Comparison of ENCODE assay signal across 25 cellular contexts in the genomic region with DNA sequence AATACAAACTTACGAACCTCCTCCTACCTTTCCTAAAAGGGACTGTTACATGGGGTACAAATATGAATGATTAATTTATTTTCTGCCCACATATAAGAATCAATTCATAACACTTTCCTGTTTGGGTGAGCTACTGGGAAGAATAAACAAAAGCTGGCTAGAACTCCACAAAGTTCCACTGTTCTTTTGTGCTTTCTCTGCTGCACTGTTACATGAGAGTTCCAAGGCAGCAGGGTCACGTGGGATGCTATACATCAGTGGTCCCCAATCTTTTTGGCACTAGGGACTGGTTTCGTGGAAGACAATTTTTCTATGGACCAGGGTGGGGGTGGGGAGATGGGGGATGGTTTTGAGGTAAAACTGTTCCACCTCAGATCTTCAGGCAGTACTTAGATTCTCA. TPM values are rescaled to one million over a fixed set of nuclear protein-coding genes. Genes with fewer than 3 reads are reported as not detected.
"Had no signal": no experiment of that assay in that cellular context is flagged by ENCODE, and none has a peak within 500 bp of the region (broad histone marks: within the 10 kb centered on the region; RNA-seq: fewer than 3 reads in every experiment).

No MANE protein-coding gene starts in this region.

- H3K9me3 Mint-ChIP-seq: activated B cell treated with CpG ODN at 0.5 μM for 24 hours; activated naive CD4-positive, alpha-beta T cell treated with anti-CD3 and anti-CD28 coated beads, Interleukin-2, amount 50 U/mL, for 72 hours; activated T-cell treated with anti-CD3 and anti-CD28 coated beads, Interleukin-2, amount 50 U/mL, for 24 hours; activated T-helper 17 cell treated with anti-CD3 and anti-CD28 coated beads, Interleukin-2, amount 50 U/mL, for 72 hours; dendritic cell treated with granulocyte-macrophage colony-stimulating factor and Interleukin-4, amounts not matched to agents 40 ng/mL and 50 ng/mL, for 4 days; immature natural killer cell; nephron; stimulated activated naive B cell treated with anti-CD40 and anti-IgM and Interleukin-4, amounts not matched to agents 10 μg/mL and 1 μg/mL and 100 μg/mL, for 72 hours; T-helper 1 cell treated with Interleukin-12 subunit alpha and Interleukin-12 subunit beta and Interleukin-4 antibody, amounts not matched to agents 30 μg/mL and 1 μg/mL, for 36 hours had no signal

- H3K79me2 ChIP-seq: hepatocyte, parathyroid adenoma had no signal

- H2AFZ ChIP-seq: hepatocyte, parathyroid adenoma had no signal

- H3K4me1 Mint-ChIP-seq: activated B cell treated with CpG ODN at 0.5 μM for 24 hours; activated CD4-positive, alpha-beta T cell treated with anti-CD3 and anti-CD28 coated beads for 36 hours; activated T-helper 17 cell treated with anti-CD3 and anti-CD28 coated beads, Interleukin-2, amount 50 U/mL, for 72 hours; immature natural killer cell; stimulated activated naive B cell treated with anti-CD40 and anti-IgM and Interleukin-4, amounts not matched to agents 10 μg/mL and 1 μg/mL and 100 μg/mL, for 72 hours had no signal

- H3K27ac ChIP-seq: foreskin keratinocyte, hepatocyte had no signal

- H3K27ac Mint-ChIP-seq: activated B cell treated with CpG ODN at 0.5 μM for 24 hours; activated CD4-positive, alpha-beta T cell treated with anti-CD3 and anti-CD28 coated beads for 36 hours; activated naive CD4-positive, alpha-beta T cell treated with anti-CD3 and anti-CD28 coated beads, Interleukin-2, amount 50 U/mL, for 72 hours; activated T-cell treated with anti-CD3 and anti-CD28 coated beads, Interleukin-2, amount 50 U/mL, for 24 hours; activated T-helper 17 cell treated with anti-CD3 and anti-CD28 coated beads, Interleukin-2, amount 50 U/mL, for 72 hours; dendritic cell treated with granulocyte-macrophage colony-stimulating factor and Interleukin-4, amounts not matched to agents 40 ng/mL and 50 ng/mL, for 4 days; immature natural killer cell; stimulated activated naive B cell treated with anti-CD40 and anti-IgM and Interleukin-4, amounts not matched to agents 10 μg/mL and 1 μg/mL and 100 μg/mL, for 72 hours; T-helper 1 cell treated with Interleukin-12 subunit alpha and Interleukin-12 subunit beta and Interleukin-4 antibody, amounts not matched to agents 30 μg/mL and 1 μg/mL, for 36 hours had no signal

- ATAC-seq: activated CD4-positive, alpha-beta T cell treated with anti-CD3 and anti-CD28 coated beads for 36 hours; activated naive CD4-positive, alpha-beta T cell treated with anti-CD3 and anti-CD28 coated beads, Interleukin-2, amount 50 U/mL, for 72 hours; activated T-helper 17 cell treated with anti-CD3 and anti-CD28 coated beads, Interleukin-2, amount 50 U/mL, for 72 hours; foreskin keratinocyte; left lobe of liver; sciatic nerve; stimulated activated naive B cell treated with anti-CD40 and anti-IgM and Interleukin-4, amounts not matched to agents 10 μg/mL and 1 μg/mL and 100 μg/mL, for 72 hours had no signal

- DNase-seq: activated B cell treated with CpG ODN at 0.5 μM for 24 hours; activated CD4-positive, alpha-beta T cell treated with anti-CD3 and anti-CD28 coated beads for 36 hours; activated CD4-positive, alpha-beta T cell treated with anti-CD3 and anti-CD28 coated beads, Interleukin-2, amount 50 U/mL, for 4 hours; activated CD8-positive, alpha-beta memory T cell treated with anti-CD3 and anti-CD28 coated beads for 24 hours; activated CD8-positive, alpha-beta memory T cell treated with anti-CD3 and anti-CD28 coated beads, Interleukin-2, amount 50 U/mL, for 4 hours; activated T-cell treated with anti-CD3 and anti-CD28 coated beads, Interleukin-2, amount 50 U/mL, for 24 hours; effector CD8-positive, alpha-beta T cell; foreskin keratinocyte; glutamatergic neuron; immature natural killer cell; small intestine; stimulated activated CD4-positive, alpha-beta T cell treated with anti-CD3 and anti-CD28 coated beads, Interleukin-15, amount 100 ng/mL, for 24 hours; stimulated activated naive B cell treated with anti-CD40 and anti-IgM and Interleukin-4, amounts not matched to agents 10 μg/mL and 1 μg/mL and 100 μg/mL, for 72 hours; T1000 had no signal

- H3K4me2 ChIP-seq: hepatocyte had no signal

- FAIRE-seq: small intestine had no signal

- H3K4me1 ChIP-seq: foreskin keratinocyte had no signal

- H3K9ac ChIP-seq: parathyroid adenoma had no signal

- H3K27me3 ChIP-seq: foreskin keratinocyte, hepatocyte had no signal

- H3K4me3 Mint-ChIP-seq: activated B cell treated with CpG ODN at 0.5 μM for 24 hours; activated CD4-positive, alpha-beta T cell treated with anti-CD3 and anti-CD28 coated beads for 36 hours; activated T-cell treated with anti-CD3 and anti-CD28 coated beads, Interleukin-2, amount 50 U/mL, for 24 hours; activated T-helper 17 cell treated with anti-CD3 and anti-CD28 coated beads, Interleukin-2, amount 50 U/mL, for 72 hours; dendritic cell treated with granulocyte-macrophage colony-stimulating factor and Interleukin-4, amounts not matched to agents 40 ng/mL and 50 ng/mL, for 4 days; immature natural killer cell; nephron; stimulated activated naive B cell treated with anti-CD40 and anti-IgM and Interleukin-4, amounts not matched to agents 10 μg/mL and 1 μg/mL and 100 μg/mL, for 72 hours; T-helper 1 cell treated with Interleukin-12 subunit alpha and Interleukin-12 subunit beta and Interleukin-4 antibody, amounts not matched to agents 30 μg/mL and 1 μg/mL, for 36 hours had no signal

- H3K4me3 ChIP-seq: hepatocyte had no signal

- H3K36me3 Mint-ChIP-seq: activated naive CD4-positive, alpha-beta T cell treated with anti-CD3 and anti-CD28 coated beads, Interleukin-2, amount 50 U/mL, for 72 hours had no signal

RNA-seq across cellular contexts. Expression of a gene that starts 2.2 kb away (rescaled TPM):
- total RNA-seq: activated B cell treated with CpG ODN at 0.5 μM for 24 hours; activated CD4-positive, alpha-beta T cell treated with anti-CD3 and anti-CD28 coated beads for 36 hours; activated naive CD4-positive, alpha-beta T cell treated with anti-CD3 and anti-CD28 coated beads, Interleukin-2, amount 50 U/mL, for 72 hours; activated T-helper 17 cell treated with anti-CD3 and anti-CD28 coated beads, Interleukin-2, amount 50 U/mL, for 72 hours; foreskin keratinocyte; kidney epithelial cell; left lobe of liver; lung microvascular endothelial cell had no signal
- polyA plus RNA-seq: foreskin keratinocyte, immature natural killer cell had no signal
